ENCODE assay signal across 8 cellular contexts in genomic region chr3:17841190-17841828, GRCh38.
DNase-seq lines count a peak whose midpoint lies in the region; ATAC-seq and TF ChIP-seq lines count a peak whose summit lies in the region.

No MANE protein-coding gene starts in this region.

- H3K4me1 ChIP-seq in vagina = no peaks in the 10 kb centered on the region

- H3K9me3 Mint-ChIP-seq in glutamatergic neuron (ENCODE audit: unreplicated experiment) (no peaks in the 10 kb centered on the region), progenitor cell of endocrine pancreas (ENCODE audit: low read depth) (no peaks in the 10 kb centered on the region)

- H3K27ac Mint-ChIP-seq in glutamatergic neuron (ENCODE audit: unreplicated experiment) (no peak overlapping the region), progenitor cell of endocrine pancreas (no peak overlapping the region)

- peak; percentile 88 for ATAC-seq in GM21528 (IDR thresholded peaks at IDR 0.05; ENCODE audit: low FRiP score, unreplicated experiment)

- no peaks in the 10 kb centered on the region for H3K4me1 Mint-ChIP-seq in glutamatergic neuron (ENCODE audit: low read depth, unreplicated experiment)
- peaks cover 5% of the 10 kb centered on the region for H3K4me1 Mint-ChIP-seq in progenitor cell of endocrine pancreas (ENCODE audit: low read depth)

- no peak for TF ChIP-seq POLR2A in vagina (IDR thresholded peaks at IDR 0.05)

- H3K4me3 ChIP-seq in vagina = no peak overlapping the region

- peak; percentile 66 for DNase-seq in Daoy (ENCODE audit: low read depth)
- peak; percentile 88 for DNase-seq in HuH-7 (ENCODE audit: low spot score)
- DNase-seq in SK-MEL-5 (ENCODE audit: low read depth, low spot score) = peak; percentile 80
- peak; percentile 58 for DNase-seq in activated gamma-delta T cell treated with anti-CD3 and anti-CD28 coated beads, Interleukin-2, amount 50 U/mL, for 16 hours (ENCODE audit: low read depth)
- DNase-seq in glutamatergic neuron = peak; percentile 92
- DNase-seq in progenitor cell of endocrine pancreas (ENCODE audit: low spot score, unreplicated experiment) = peak; percentile 80
- DNase-seq in vagina (ENCODE audit: extremely low spot score in 2 of 2) = no peak

- in situ Hi-C loops in SK-MEL-5 (cut with HindIII; ENCODE audit: low pct_unique_long_range_greater_than_20kb, low sequenced_read_pairs) = no loop called here

- no peaks in the 10 kb centered on the region for H3K36me3 Mint-ChIP-seq in glutamatergic neuron (ENCODE audit: unreplicated experiment)
- no peaks in the 10 kb centered on the region for H3K36me3 Mint-ChIP-seq in progenitor cell of endocrine pancreas (ENCODE audit: insufficient read depth)

- TF ChIP-seq CTCF in glutamatergic neuron (IDR thresholded peaks at IDR 0.05; ENCODE audit: partially characterized antibody, unreplicated experiment) (peak; percentile 88), progenitor cell of endocrine pancreas (IDR thresholded peaks at IDR 0.05; ENCODE audit: unreplicated experiment) (peak; percentile 97), vagina (IDR thresholded peaks at IDR 0.05) (peak; percentile 77 to 92 (median 80))

- intact Hi-C loops in vagina (cut with DNase I) = no loop called here

- H3K4me3 Mint-ChIP-seq in glutamatergic neuron (ENCODE audit: unreplicated experiment) (no peak overlapping the region), progenitor cell of endocrine pancreas (ENCODE audit: low read depth) (no peak overlapping the region)

- H3K27me3 Mint-ChIP-seq in glutamatergic neuron (ENCODE audit: unreplicated experiment) = no peaks in the 10 kb centered on the region
- no peaks in the 10 kb centered on the region for H3K27me3 Mint-ChIP-seq in progenitor cell of endocrine pancreas

- H3K9me3 ChIP-seq in vagina = no peaks in the 10 kb centered on the region

- H3K27me3 ChIP-seq in vagina = no peaks in the 10 kb centered on the region

- no peaks in the 10 kb centered on the region for H3K36me3 ChIP-seq in vagina

- H3K27ac ChIP-seq in vagina = no peak overlapping the region

Comparison
In these comparisons a context has a peak if more than half of its experiments do, and no peak if none do; other contexts are left out.
1. DNase-seq: peak in Daoy (single experiment), HuH-7 (single experiment), SK-MEL-5 (single experiment), activated gamma-delta T cell treated with anti-CD3 and anti-CD28 coated beads, Interleukin-2, amount 50 U/mL, for 16 hours (single experiment), glutamatergic neuron (single experiment) and progenitor cell of endocrine pancreas (single experiment); none in vagina (0 of 2).
2. Peak in every context shown above with its lines, with median percentiles within 50 percentile points of each other: CTCF ChIP-seq.